Comparison of ENCODE assay signal across 28 cellular contexts in the genomic region with DNA sequence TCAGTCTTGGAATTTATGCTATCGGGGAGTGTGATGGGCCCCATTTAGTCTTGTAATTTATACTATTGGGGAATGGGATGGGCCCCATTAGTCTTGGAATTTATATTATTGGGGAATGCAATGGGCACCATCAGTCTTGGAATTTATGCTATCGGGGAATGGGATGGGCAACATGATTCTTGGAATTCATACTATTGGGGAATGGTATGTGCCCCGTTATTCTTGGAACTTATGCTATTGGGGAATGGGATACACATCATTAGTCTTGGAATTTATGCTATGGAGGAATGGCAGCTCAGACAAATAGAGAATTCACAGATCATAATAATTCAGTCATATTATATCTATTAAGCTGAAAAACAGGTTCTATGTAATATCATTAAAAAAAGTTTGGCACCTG.
"Had no signal": no experiment of that assay in that cellular context is flagged by ENCODE, and none has a peak within 500 bp of the region (broad histone marks: within the 10 kb centered on the region; RNA-seq: fewer than 3 reads in every experiment).

No MANE protein-coding gene starts in this region.

- H3K36me3 ChIP-seq: adrenal gland, ascending aorta, brain microvascular endothelial cell, breast epithelium, cardiac muscle cell had no signal

- DNase-seq: activated effector memory CD4-positive, alpha-beta T cell treated with anti-CD3 and anti-CD28 coated beads, Interleukin-2, amount 50 U/mL, for 16 hours; activated effector memory CD4-positive, alpha-beta T cell treated with Interleukin-2 at 50 U/mL for 16 hours; activated gamma-delta T cell; activated gamma-delta T cell treated with Interleukin-2 at 50 U/mL for 16 hours; activated naive CD4-positive, alpha-beta T cell; activated naive CD4-positive, alpha-beta T cell treated with anti-CD3 and anti-CD28 coated beads for 36 hours; activated naive CD4-positive, alpha-beta T cell treated with anti-CD3 and anti-CD28 coated beads, Interleukin-2, amount 10 ng/mL, durations not matched to agents 7 days and 5 days; activated naive CD4-positive, alpha-beta T cell treated with anti-CD3 and anti-CD28 coated beads, Interleukin-2, amount 50 U/mL, for 16 hours; activated naive CD4-positive, alpha-beta T cell treated with Interleukin-2 at 50 U/mL for 16 hours; activated naive CD8-positive, alpha-beta T cell treated with anti-CD3 and anti-CD28 coated beads for 36 hours; activated naive CD8-positive, alpha-beta T cell treated with anti-CD3 and anti-CD28 coated beads, Interleukin-2, amount 10 ng/mL, durations not matched to agents 7 days and 5 days; activated naive CD8-positive, alpha-beta T cell treated with anti-CD3 and anti-CD28 coated beads, Interleukin-2, amount 50 U/mL, for 24 hours; activated T-cell treated with anti-CD3 and anti-CD28 coated beads for 4 hours; activated T-cell treated with anti-CD3 and anti-CD28 coated beads, Interleukin-2, amount 50 U/mL, for 1 hour; activated T-cell treated with anti-CD3 and anti-CD28 coated beads, Interleukin-2, amount 50 U/mL, for 24 hours; activated T-cell treated with anti-CD3 and anti-CD28 coated beads, Interleukin-2, amount 50 U/mL, for 4 hours; activated T-cell treated with anti-CD3 and anti-CD28 coated beads, Interleukin-2, amount 50 U/mL, for 48 hours; activated T-cell treated with anti-CD3 and anti-CD28 coated beads, Interleukin-2, amount 50 U/mL, for 72 hours; adrenal gland; amniotic stem cell; aorta; body of pancreas; brain microvascular endothelial cell; central memory CD4-positive, alpha-beta T cell; cerebellar nuclear complex had no signal

- H3K27me3 ChIP-seq: adrenal gland, ascending aorta, body of pancreas, brain microvascular endothelial cell, breast epithelium, cardiac muscle cell had no signal

- H3K27ac ChIP-seq: adrenal gland, ascending aorta, body of pancreas, brain microvascular endothelial cell, breast epithelium, cardiac muscle cell had no signal

- H3K4me3 ChIP-seq: adrenal gland, ascending aorta, body of pancreas, breast epithelium, cardiac muscle cell had no signal

- H3K4me1 ChIP-seq: adrenal gland, body of pancreas, breast epithelium had no signal

- H3K9me3 ChIP-seq: adrenal gland, body of pancreas had no signal
